Comparison of ENCODE assay signal across 2 cellular contexts in the genomic region with DNA sequence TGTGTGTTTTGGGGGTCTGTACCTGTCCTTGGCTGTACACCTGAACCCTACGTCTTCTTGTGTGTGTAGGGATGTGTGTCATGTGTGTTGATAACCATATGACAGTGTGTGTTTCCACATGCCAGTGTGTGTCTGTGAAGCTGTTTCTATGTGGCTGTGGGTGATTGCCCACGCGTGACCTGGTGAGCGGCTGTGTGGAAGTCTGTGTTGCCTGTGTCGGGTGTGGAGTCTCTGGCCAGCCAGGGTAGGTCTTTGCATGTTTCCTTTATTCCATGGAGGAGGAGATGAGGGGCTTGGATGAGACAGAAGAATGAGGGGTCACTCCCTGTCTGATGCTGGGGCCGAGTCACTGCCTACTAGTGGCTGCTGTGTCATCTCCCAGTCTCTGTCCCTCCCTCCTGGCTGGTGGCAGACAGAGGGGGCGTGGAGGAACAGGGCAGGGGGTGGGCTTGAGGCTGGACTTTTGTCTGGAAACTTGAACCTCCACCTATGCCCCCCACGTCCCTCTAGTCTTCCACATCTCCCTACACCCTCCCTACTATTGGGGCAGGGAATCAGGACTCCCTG.
A peak's percentile ranks its signal among the peaks of the same experiment; 100 is the strongest.
TF ChIP-seq lines count a peak whose summit lies in the region.

No MANE protein-coding gene starts in this region.

TF ChIP-seq in K562, 482 proteins besides CTCF, POLR2A, EP300 and RAD21 (continues in another document):
- TF ChIP-seq CREB1 (IDR thresholded peaks at IDR 0.05) (no peak), CREB1 (CRISPR knock-in tag; IDR thresholded peaks at IDR 0.05) (no peak), ZNF133 (CRISPR knock-in tag; IDR thresholded peaks at IDR 0.05) (no peak), ZBTB7A (IDR thresholded peaks at IDR 0.05; ENCODE audit: borderline replicate concordance, control insufficient read depth, low read depth, low read length) (peak; percentile 64; the same call in 1 of the 2 replicates), CBFB (CRISPR knock-in tag; IDR thresholded peaks at IDR 0.05) (no peak), FOXJ3 (CRISPR knock-in tag; IDR thresholded peaks at IDR 0.05) (no peak), ILF3 (IDR thresholded peaks at IDR 0.05; ENCODE audit: borderline replicate concordance) (no peak), KDM5B (IDR thresholded peaks at IDR 0.05; ENCODE audit: insufficient replicate concordance, low read depth, low read length) (no peak), EGR1 (conservative IDR thresholded peaks at IDR 0.05) (peak; percentile 29; the same call in 1 of the 2 replicates), SAFB2 (IDR thresholded peaks at IDR 0.05; ENCODE audit: borderline replicate concordance, low read depth, low read length, severe bottlenecking) (no peak), ZNF436 (CRISPR knock-in tag; IDR thresholded peaks at IDR 0.05) (no peak), CREM (IDR thresholded peaks at IDR 0.05; ENCODE audit: low read depth) (no peak), GATAD2A (IDR thresholded peaks at IDR 0.05) (no peak), TEAD4 (IDR thresholded peaks at IDR 0.05; ENCODE audit: low read length) (no peak), TEAD4 (CRISPR knock-in tag; IDR thresholded peaks at IDR 0.05; ENCODE audit: borderline replicate concordance) (0 out of 2 replicates have a peak, but pooled peaks have one; percentile 42), ZFP1 (CRISPR knock-in tag; IDR thresholded peaks at IDR 0.05) (no peak), ZNF354B (CRISPR knock-in tag; IDR thresholded peaks at IDR 0.05) (no peak), XRCC5 (IDR thresholded peaks at IDR 0.05; ENCODE audit: low read depth, low read length) (no peak), HDGF (IDR thresholded peaks at IDR 0.05) (peak; percentile 57; the same call in 1 of the 2 replicates), L3MBTL2 (IDR thresholded peaks at IDR 0.05) (no peak)
- TF ChIP-seq, protein P1, sequence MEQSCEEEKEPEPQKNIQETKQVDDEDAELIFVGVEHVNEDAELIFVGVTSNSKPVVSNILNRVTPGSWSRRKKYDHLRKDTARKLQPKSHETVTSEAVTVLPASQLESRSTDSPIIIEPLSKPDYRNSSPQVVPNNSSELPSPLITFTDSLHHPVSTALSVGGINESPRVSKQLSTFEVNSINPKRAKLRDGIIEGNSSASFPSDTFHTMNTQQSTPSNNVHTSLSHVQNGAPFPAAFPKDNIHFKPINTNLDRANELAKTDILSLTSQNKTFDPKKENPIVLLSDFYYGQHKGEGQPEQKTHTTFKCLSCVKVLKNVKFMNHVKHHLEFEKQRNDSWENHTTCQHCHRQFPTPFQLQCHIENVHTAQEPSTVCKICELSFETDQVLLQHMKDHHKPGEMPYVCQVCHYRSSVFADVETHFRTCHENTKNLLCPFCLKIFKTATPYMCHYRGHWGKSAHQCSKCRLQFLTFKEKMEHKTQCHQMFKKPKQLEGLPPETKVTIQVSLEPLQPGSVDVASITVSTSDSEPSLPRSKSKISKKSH (CRISPR knock-in tag; IDR thresholded peaks at IDR 0.05), result no peak
- TF ChIP-seq, protein P2, sequence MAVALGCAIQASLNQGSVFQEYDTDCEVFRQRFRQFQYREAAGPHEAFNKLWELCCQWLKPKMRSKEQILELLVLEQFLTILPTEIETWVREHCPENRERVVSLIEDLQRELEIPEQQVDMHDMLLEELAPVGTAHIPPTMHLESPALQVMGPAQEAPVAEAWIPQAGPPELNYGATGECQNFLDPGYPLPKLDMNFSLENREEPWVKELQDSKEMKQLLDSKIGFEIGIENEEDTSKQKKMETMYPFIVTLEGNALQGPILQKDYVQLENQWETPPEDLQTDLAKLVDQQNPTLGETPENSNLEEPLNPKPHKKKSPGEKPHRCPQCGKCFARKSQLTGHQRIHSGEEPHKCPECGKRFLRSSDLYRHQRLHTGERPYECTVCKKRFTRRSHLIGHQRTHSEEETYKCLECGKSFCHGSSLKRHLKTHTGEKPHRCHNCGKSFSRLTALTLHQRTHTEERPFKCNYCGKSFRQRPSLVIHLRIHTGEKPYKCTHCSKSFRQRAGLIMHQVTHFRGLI (CRISPR knock-in tag; IDR thresholded peaks at IDR 0.05), result no peak
- TF ChIP-seq, protein P3, sequence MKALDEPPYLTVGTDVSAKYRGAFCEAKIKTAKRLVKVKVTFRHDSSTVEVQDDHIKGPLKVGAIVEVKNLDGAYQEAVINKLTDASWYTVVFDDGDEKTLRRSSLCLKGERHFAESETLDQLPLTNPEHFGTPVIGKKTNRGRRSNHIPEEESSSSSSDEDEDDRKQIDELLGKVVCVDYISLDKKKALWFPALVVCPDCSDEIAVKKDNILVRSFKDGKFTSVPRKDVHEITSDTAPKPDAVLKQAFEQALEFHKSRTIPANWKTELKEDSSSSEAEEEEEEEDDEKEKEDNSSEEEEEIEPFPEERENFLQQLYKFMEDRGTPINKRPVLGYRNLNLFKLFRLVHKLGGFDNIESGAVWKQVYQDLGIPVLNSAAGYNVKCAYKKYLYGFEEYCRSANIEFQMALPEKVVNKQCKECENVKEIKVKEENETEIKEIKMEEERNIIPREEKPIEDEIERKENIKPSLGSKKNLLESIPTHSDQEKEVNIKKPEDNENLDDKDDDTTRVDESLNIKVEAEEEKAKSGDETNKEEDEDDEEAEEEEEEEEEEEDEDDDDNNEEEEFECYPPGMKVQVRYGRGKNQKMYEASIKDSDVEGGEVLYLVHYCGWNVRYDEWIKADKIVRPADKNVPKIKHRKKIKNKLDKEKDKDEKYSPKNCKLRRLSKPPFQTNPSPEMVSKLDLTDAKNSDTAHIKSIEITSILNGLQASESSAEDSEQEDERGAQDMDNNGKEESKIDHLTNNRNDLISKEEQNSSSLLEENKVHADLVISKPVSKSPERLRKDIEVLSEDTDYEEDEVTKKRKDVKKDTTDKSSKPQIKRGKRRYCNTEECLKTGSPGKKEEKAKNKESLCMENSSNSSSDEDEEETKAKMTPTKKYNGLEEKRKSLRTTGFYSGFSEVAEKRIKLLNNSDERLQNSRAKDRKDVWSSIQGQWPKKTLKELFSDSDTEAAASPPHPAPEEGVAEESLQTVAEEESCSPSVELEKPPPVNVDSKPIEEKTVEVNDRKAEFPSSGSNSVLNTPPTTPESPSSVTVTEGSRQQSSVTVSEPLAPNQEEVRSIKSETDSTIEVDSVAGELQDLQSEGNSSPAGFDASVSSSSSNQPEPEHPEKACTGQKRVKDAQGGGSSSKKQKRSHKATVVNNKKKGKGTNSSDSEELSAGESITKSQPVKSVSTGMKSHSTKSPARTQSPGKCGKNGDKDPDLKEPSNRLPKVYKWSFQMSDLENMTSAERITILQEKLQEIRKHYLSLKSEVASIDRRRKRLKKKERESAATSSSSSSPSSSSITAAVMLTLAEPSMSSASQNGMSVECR (CRISPR knock-in tag; IDR thresholded peaks at IDR 0.05), result 0 out of 2 replicates have a peak, but pooled peaks have one; percentile 30
- TF ChIP-seq, protein P4, sequence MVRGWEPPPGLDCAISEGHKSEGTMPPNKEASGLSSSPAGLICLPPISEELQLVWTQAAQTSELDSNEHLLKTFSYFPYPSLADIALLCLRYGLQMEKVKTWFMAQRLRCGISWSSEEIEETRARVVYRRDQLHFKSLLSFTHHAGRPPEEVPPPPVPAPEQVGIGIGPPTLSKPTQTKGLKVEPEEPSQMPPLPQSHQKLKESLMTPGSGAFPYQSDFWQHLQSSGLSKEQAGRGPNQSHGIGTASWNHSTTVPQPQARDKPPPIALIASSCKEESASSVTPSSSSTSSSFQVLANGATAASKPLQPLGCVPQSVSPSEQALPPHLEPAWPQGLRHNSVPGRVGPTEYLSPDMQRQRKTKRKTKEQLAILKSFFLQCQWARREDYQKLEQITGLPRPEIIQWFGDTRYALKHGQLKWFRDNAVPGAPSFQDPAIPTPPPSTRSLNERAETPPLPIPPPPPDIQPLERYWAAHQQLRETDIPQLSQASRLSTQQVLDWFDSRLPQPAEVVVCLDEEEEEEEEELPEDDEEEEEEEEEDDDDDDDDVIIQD (CRISPR knock-in tag; IDR thresholded peaks at IDR 0.05), result 0 out of 2 replicates have a peak, but pooled peaks have one; percentile 7

TF ChIP-seq in WTC11, 78 proteins besides CTCF, POLR2A, EP300 and RAD21:
- TF ChIP-seq NFE2L1 (CRISPR knock-in tag; IDR thresholded peaks at IDR 0.05), result no peak
